ENCODE assay signal across 1 cellular context in genomic region chr2:9815844-9816279, GRCh38.
A peak's percentile ranks its signal among the peaks of the same experiment; 100 is the strongest.
TF ChIP-seq lines count a peak whose summit lies in the region.

No MANE protein-coding gene starts in this region.

TF ChIP-seq in K562, 482 proteins besides CTCF, POLR2A, EP300 and RAD21:
- TF ChIP-seq USF2 (CRISPR knock-in tag; IDR thresholded peaks at IDR 0.05), result 0 out of 2 replicates have a peak, but pooled peaks have one; percentile 34
- peak; percentile 1; the same call in 1 of the 2 replicates for TF ChIP-seq TFE3 (CRISPR knock-in tag; IDR thresholded peaks at IDR 0.05)
- TF ChIP-seq ZNF75A (CRISPR knock-in tag; IDR thresholded peaks at IDR 0.05), result no peak
- peak; percentile 63 for TF ChIP-seq ZBTB33 (CRISPR knock-in tag; IDR thresholded peaks at IDR 0.05)
- peak; percentile 67; the same call in 1 of the 2 replicates for TF ChIP-seq USF1 (CRISPR knock-in tag; IDR thresholded peaks at IDR 0.05)
TF ChIP-seq in K562: peak in this region for 4.
